Comparison of ENCODE assay signal across 20 cellular contexts in the genomic region with DNA sequence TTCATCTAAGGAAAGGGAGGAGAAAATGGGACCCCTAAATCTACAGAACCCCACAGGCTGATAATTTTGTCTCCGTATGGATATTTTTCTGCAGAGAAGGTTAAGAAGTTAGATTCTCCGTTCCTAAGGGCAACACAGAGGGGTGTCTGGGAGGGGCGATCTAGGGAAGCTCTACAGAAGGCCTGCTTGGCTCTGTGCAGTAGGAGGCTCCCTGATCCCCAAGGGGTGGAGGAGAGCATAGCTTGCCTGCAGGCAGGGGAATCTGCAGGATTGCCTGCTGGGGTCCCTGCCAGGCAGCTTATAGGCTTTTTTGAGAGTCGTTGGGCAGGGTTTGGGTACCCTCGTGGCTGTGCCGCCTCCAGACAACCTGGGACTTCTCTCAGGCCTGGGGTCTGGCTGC.
DNase-seq lines count a peak whose midpoint lies in the region; ATAC-seq, FAIRE-seq and TF ChIP-seq lines count a peak whose summit lies in the region.
"Had no signal": no experiment of that assay in that cellular context is flagged by ENCODE, and none has a peak within 500 bp of the region (broad histone marks: within the 10 kb centered on the region; RNA-seq: fewer than 3 reads in every experiment).

No MANE protein-coding gene starts in this region.

- H3K4me3 Mint-ChIP-seq in GM23338 (no peak overlapping the region), neural progenitor cell (no peak overlapping the region)
- H3K4me3 Mint-ChIP-seq: CD4-positive, alpha-beta memory T cell; HFFc6 had no signal

- no peaks in the 10 kb centered on the region for H3K4me1 ChIP-seq in GM23338 (ENCODE audit: insufficient read depth)
- peaks cover 5% of the 10 kb centered on the region; the same call in 1 of the 2 replicates for H3K4me1 ChIP-seq in HUES48 (ENCODE audit: control insufficient read depth, insufficient read depth, low read length)
- H3K4me1 ChIP-seq in K562 (replicated peaks in 1 of 2; ENCODE audit: control insufficient read depth in 2 of 2, insufficient read depth in 2 of 2, low read length in 2 of 2) = peaks cover 0 to 8% of the 10 kb centered on the region in 2 experiments; a peak in 3 of 5 replicates
- peaks cover 9% of the 10 kb centered on the region for H3K4me1 ChIP-seq in neural progenitor cell

- BruUV-seq in K562 (replicated peaks; lab: Mats Ljungman, UMichigan) = no TSS peak

- H3F3A ChIP-seq in GM23338 (replicated peaks; ENCODE audit: low read depth) (no peaks in the 10 kb centered on the region), neural progenitor cell (ENCODE audit: low read depth) (peaks cover 7% of the 10 kb centered on the region)

- H3K9me3 ChIP-seq in HUES48 (ENCODE audit: control insufficient read depth, insufficient read depth, low read length) = peaks cover 13% of the 10 kb centered on the region; the same call in 1 of the 2 replicates
- no peaks in the 10 kb centered on the region for H3K9me3 ChIP-seq in K562 (replicated peaks; ENCODE audit: control insufficient read depth, insufficient read depth, low read depth, low read length)
- no peaks in the 10 kb centered on the region for H3K9me3 ChIP-seq in neural progenitor cell (ENCODE audit: low read depth)
- H3K9me3 ChIP-seq: HAP-1 had no signal

- H3K9me2 ChIP-seq in GM23338 (ENCODE audit: insufficient read depth) = no peaks in the 10 kb centered on the region

- 21% methylated on average over 4 of the region's 6 CpGs for WGBS in K562 (ENCODE audit: insufficient coverage, low coverage, missing lambda C conversion rate)

- no peaks in the 10 kb centered on the region for H3K9me1 ChIP-seq in K562 (ENCODE audit: control insufficient read depth, insufficient read depth, low read length)

- no peak for TF ChIP-seq RAD21 in K562 (CRISPR knock-in tag; conservative IDR thresholded peaks at IDR 0.05 in 1 of 2, IDR thresholded peaks at IDR 0.05 in 1 of 2)

- no peak overlapping the region for H3K27ac ChIP-seq in GM23338 (ENCODE audit: low read depth)
- peak overlapping the region; percentile 42 for H3K27ac ChIP-seq in HUES48 (ENCODE audit: low read depth, low read length)
- H3K27ac ChIP-seq in K562 (ENCODE audit: extremely low read depth, low read depth, low read length) = no peak overlapping the region
- no peak overlapping the region for H3K27ac ChIP-seq in neural progenitor cell

- H3K27me3 Mint-ChIP-seq in GM23338 (ENCODE audit: insufficient read depth, low read depth, poor library complexity) = no peaks in the 10 kb centered on the region
- H3K27me3 Mint-ChIP-seq in neural progenitor cell (ENCODE audit: insufficient read depth, low read depth) = peaks cover 13% of the 10 kb centered on the region
- H3K27me3 Mint-ChIP-seq: CD4-positive, alpha-beta memory T cell had no signal

- H2AFZ ChIP-seq in GM23338 (no peak overlapping the region), K562 (ENCODE audit: low read depth, low read length) (no peak overlapping the region), neural progenitor cell (replicated peaks) (no peak overlapping the region)

- in situ Hi-C loops in K562 (cut with MboI) = no loop called here

- H3K36me3 ChIP-seq in GM23338 (ENCODE audit: insufficient read depth) (no peaks in the 10 kb centered on the region), HUES48 (ENCODE audit: control insufficient read depth, insufficient read depth, low read length) (no peaks in the 10 kb centered on the region), K562 (ENCODE audit: control insufficient read depth, insufficient read depth, low read length) (no peaks in the 10 kb centered on the region), neural progenitor cell (no peaks in the 10 kb centered on the region)
- H3K36me3 ChIP-seq: HAP-1 had no signal

- CTCF ChIA-PET in K562 (lab: Yijun Ruan, JAX; ENCODE audit: low intra/inter-chr PET ratio) = no interaction called here

- no peak for DNase-seq in GM23338 (ENCODE audit: low spot score)
- no peak for DNase-seq in K562 (ENCODE audit: extremely low read depth in 1 of 4, low spot score in 3 of 4)
- no peak for DNase-seq in neural progenitor cell (ENCODE audit: low spot score)
- DNase-seq in NCI-H2196 (lab: John Stamatoyannopoulos, UW; ENCODE audit: unreplicated experiment) = no peak
- no peak for DNase-seq in activated CD4-positive, CD25-positive, alpha-beta regulatory T cell treated with anti-CD3 and anti-CD28 coated beads, Interleukin-2, amount 50 U/mL, for 72 hours
- no peak for DNase-seq in kidney tubule cell (ENCODE audit: low spot score)
- DNase-seq in EL = no peak
- DNase-seq: C1 segment of cervical spinal cord; Calu3; CD4-positive, alpha-beta memory T cell; COR-L47; DND-41; GDM1; GOT3; HFFc6 had no signal

- TF ChIP-seq CTCF in GM23338 (conservative IDR thresholded peaks at IDR 0.05; ENCODE audit: low read depth in 2 of 2) (no peak), K562 (IDR thresholded peaks at IDR 0.05 in 2 of 3, conservative IDR thresholded peaks at IDR 0.05 in 1 of 3; ENCODE audit: insufficient read depth in 2 of 3, low read depth in 1 of 3, low read length in 3 of 3) (no peak), neural progenitor cell (IDR thresholded peaks at IDR 0.05) (no peak)

- H3K36me3 Mint-ChIP-seq in GM23338 (ENCODE audit: low read depth) (no peaks in the 10 kb centered on the region), neural progenitor cell (no peaks in the 10 kb centered on the region)
- H3K36me3 Mint-ChIP-seq: CD4-positive, alpha-beta memory T cell had no signal

- H3K9me3 Mint-ChIP-seq in GM23338 (no peaks in the 10 kb centered on the region), neural progenitor cell (peaks cover 4% of the 10 kb centered on the region)
- H3K9me3 Mint-ChIP-seq: HFFc6 had no signal

- H4K20me1 ChIP-seq in GM23338 (replicated peaks; ENCODE audit: insufficient read depth) = no peaks in the 10 kb centered on the region
- H4K20me1 ChIP-seq in K562 (replicated peaks; ENCODE audit: control insufficient read depth, insufficient read depth, low read length) = no peaks in the 10 kb centered on the region
- H4K20me1 ChIP-seq in neural progenitor cell (ENCODE audit: low read depth) = no peaks in the 10 kb centered on the region

- no peak for TF ChIP-seq EP300 in K562 (IDR thresholded peaks at IDR 0.05; ENCODE audit: low read length)

- H3K4me3 ChIP-seq in GM23338 (no peak overlapping the region), HUES48 (ENCODE audit: low read depth, low read length) (no peak overlapping the region), K562 (no peak overlapping the region), neural progenitor cell (no peak overlapping the region)
- H3K4me3 ChIP-seq: HAP-1 had no signal

- H3K4me2 ChIP-seq in GM23338 = no peak overlapping the region
- H3K4me2 ChIP-seq in K562 (ENCODE audit: insufficient read depth, low read length) = no peak overlapping the region
- H3K4me2 ChIP-seq in neural progenitor cell = no peak overlapping the region

- intact Hi-C loops in K562 (cut with micrococcal nuclease) = no loop called here

- no peaks in the 10 kb centered on the region for H3K79me2 ChIP-seq in GM23338 (replicated peaks; ENCODE audit: insufficient read depth)
- no peaks in the 10 kb centered on the region for H3K79me2 ChIP-seq in K562 (ENCODE audit: control insufficient read depth, insufficient read depth, low read length)
- no peaks in the 10 kb centered on the region for H3K79me2 ChIP-seq in neural progenitor cell (ENCODE audit: low read depth)

- no peak for FAIRE-seq in K562 (lab: Jason Lieb, UNC)
- FAIRE-seq: GM12891, GM18507, H54 had no signal

- H3K27ac Mint-ChIP-seq in GM23338 = no peak overlapping the region
- peak overlapping the region; percentile 87 for H3K27ac Mint-ChIP-seq in neural progenitor cell
- H3K27ac Mint-ChIP-seq: CD4-positive, alpha-beta memory T cell; HFFc6 had no signal

- no peak for TF ChIP-seq POLR2A in K562 (conservative IDR thresholded peaks at IDR 0.05)

- peak; percentile 84 for ATAC-seq in GM23338
- peak; percentile 54; the same call in 2 of the 3 replicates for ATAC-seq in K562

- H3K27me3 ChIP-seq in GM23338 (ENCODE audit: insufficient read depth) = no peaks in the 10 kb centered on the region
- no peaks in the 10 kb centered on the region; the same call in 1 of the 2 replicates for H3K27me3 ChIP-seq in HUES48 (ENCODE audit: control insufficient read depth, insufficient read depth, low read length)
- H3K27me3 ChIP-seq in K562 (ENCODE audit: control insufficient read depth in 2 of 2, insufficient read depth in 2 of 2, low read length in 2 of 2) = no peaks in the 10 kb centered on the region
- no peaks in the 10 kb centered on the region for H3K27me3 ChIP-seq in neural progenitor cell

- H3K9ac ChIP-seq in HUES48 (ENCODE audit: low read depth, low read length) (no peak overlapping the region), K562 (ENCODE audit: insufficient read depth in 1 of 2, low read depth in 2 of 2, low read length in 2 of 2) (no peak overlapping the region), neural progenitor cell (no peak overlapping the region)

- POLR2A ChIA-PET in K562 (lab: Yijun Ruan, JAX) = interaction anchor here (0.6 kb wide), 1 partner anchor 27 kb away, joined by 3 read pairs; no protein-coding TSS in a partner anchor

- H3K4me1 Mint-ChIP-seq in GM23338 (peaks cover 21% of the 10 kb centered on the region), neural progenitor cell (peaks cover 29% of the 10 kb centered on the region)

TF ChIP-seq in GM23338, 12 proteins besides CTCF, POLR2A, EP300 and RAD21 (continues in another document):
- TF ChIP-seq NANOG (IDR thresholded peaks at IDR 0.05; ENCODE audit: borderline replicate concordance) (no peak), ZNF114 (CRISPR knock-in tag; IDR thresholded peaks at IDR 0.05) (no peak), POLR2AphosphoS5 (IDR thresholded peaks at IDR 0.05; ENCODE audit: low read depth) (no peak), JUNB (IDR thresholded peaks at IDR 0.05; ENCODE audit: unreplicated experiment) (no peak)

TF ChIP-seq in K562, 482 proteins besides CTCF, POLR2A, EP300 and RAD21:
- TF ChIP-seq ZNF197 (CRISPR knock-in tag; IDR thresholded peaks at IDR 0.05; ENCODE audit: low read depth) = no peak
- TF ChIP-seq WHSC1 (IDR thresholded peaks at IDR 0.05; ENCODE audit: low read length) = no peak
- TF ChIP-seq LARP7 (IDR thresholded peaks at IDR 0.05) = no peak
- no peak for TF ChIP-seq ZBTB17 (CRISPR knock-in tag; IDR thresholded peaks at IDR 0.05)
- no peak for TF ChIP-seq KAT8 (IDR thresholded peaks at IDR 0.05; ENCODE audit: low read depth)
